In the genomic region with DNA sequence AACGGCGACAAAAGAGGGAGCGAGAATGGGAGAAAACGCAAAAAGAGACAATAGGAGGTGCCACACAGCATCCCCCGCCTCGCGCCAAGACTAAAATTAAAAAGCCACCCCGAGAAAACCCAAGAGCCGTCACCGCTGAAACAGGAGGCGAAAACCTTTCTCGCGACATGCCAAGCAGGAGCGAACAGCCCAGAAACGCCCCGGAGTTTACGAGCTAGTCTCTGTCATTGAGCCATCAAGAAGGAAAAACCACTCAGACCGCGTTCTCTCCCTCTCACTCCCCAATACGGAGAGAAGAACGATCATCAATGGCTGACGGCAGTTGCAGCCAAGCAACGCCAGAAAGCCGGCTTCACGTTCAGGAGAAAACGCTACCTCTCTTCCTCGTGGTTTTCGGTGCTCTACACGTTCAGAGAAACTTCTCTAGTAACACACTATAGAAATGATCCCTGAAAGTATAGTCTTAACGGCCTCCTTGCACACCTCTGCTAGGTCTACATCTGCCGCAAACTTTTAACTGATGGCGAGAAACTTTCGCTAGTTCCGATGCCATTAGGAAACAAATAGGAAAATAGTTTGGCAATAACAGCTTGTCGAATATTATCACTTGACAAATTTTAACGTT, we compare ENCODE assay signal across 9 cellular contexts. TPM values are rescaled to one million over a fixed set of nuclear protein-coding genes. Genes with fewer than 3 reads are reported as not detected.
A peak's percentile ranks its signal among the peaks of the same experiment; 100 is the strongest.
DNase-seq lines count a peak whose midpoint lies in the region; ATAC-seq, FAIRE-seq and TF ChIP-seq lines count a peak whose summit lies in the region.
"Not testable (repeated sequence)": the region's sequence is repeated elsewhere in the genome, so short reads cannot be mapped to it uniquely, and the experiment has no call there.
"Had no signal": no experiment of that assay in that cellular context is flagged by ENCODE, and none has a peak within 500 bp of the region (broad histone marks: within the 10 kb centered on the region; RNA-seq: fewer than 3 reads in every experiment).

No MANE protein-coding gene starts in this region.

- H3K4me1 Mint-ChIP-seq in activated T-helper 17 cell treated with anti-CD3 and anti-CD28 coated beads, Interleukin-2, amount 50 U/mL, for 72 hours; central memory CD8-positive, alpha-beta T cell; naive thymus-derived CD4-positive, alpha-beta T cell: not testable (repeated sequence)

- H3K4me3 Mint-ChIP-seq in activated T-helper 17 cell treated with anti-CD3 and anti-CD28 coated beads, Interleukin-2, amount 50 U/mL, for 72 hours; central memory CD8-positive, alpha-beta T cell; naive thymus-derived CD4-positive, alpha-beta T cell: not testable (repeated sequence)

- TF ChIP-seq POLR2A in A549 (IDR thresholded peaks at IDR 0.05; ENCODE audit: low read length) = not testable (repeated sequence)

- H3K4me3 ChIP-seq in A549; lower lobe of right lung; naive thymus-derived CD4-positive, alpha-beta T cell (ENCODE audit: low read length): not testable (repeated sequence)

- not testable (repeated sequence) for H3K27me3 Mint-ChIP-seq in activated T-helper 17 cell treated with anti-CD3 and anti-CD28 coated beads, Interleukin-2, amount 50 U/mL, for 72 hours; central memory CD8-positive, alpha-beta T cell; naive thymus-derived CD4-positive, alpha-beta T cell

- not testable (repeated sequence) for H3K4me1 ChIP-seq in A549; lower lobe of right lung; naive thymus-derived CD4-positive, alpha-beta T cell (ENCODE audit: control insufficient read depth in 2 of 2, insufficient read depth in 2 of 2, low read length in 2 of 2)

- not testable (repeated sequence) for H3K27me3 ChIP-seq in lower lobe of right lung (ENCODE audit: low read depth); naive thymus-derived CD4-positive, alpha-beta T cell (ENCODE audit: control insufficient read depth in 2 of 2, insufficient read depth in 2 of 2, low read length in 2 of 2)

- H3K27ac Mint-ChIP-seq in activated T-helper 17 cell treated with anti-CD3 and anti-CD28 coated beads, Interleukin-2, amount 50 U/mL, for 72 hours; central memory CD8-positive, alpha-beta T cell (ENCODE audit: low read depth); naive thymus-derived CD4-positive, alpha-beta T cell: not testable (repeated sequence)

- CTCF ChIA-PET in A549 (lab: Yijun Ruan, JAX); naive thymus-derived CD4-positive, alpha-beta T cell (lab: Charles Lee): not testable (repeated sequence)

- not testable (repeated sequence) for TF ChIP-seq CTCF in A549 (IDR thresholded peaks at IDR 0.05); lower lobe of right lung (IDR thresholded peaks at IDR 0.05)

- not testable (repeated sequence) for TF ChIP-seq EP300 in A549 (IDR thresholded peaks at IDR 0.05)

- not testable (repeated sequence) for H3K4me2 ChIP-seq in A549

- not testable (repeated sequence) for FAIRE-seq in A549 (lab: Jason Lieb, UNC)

- WGBS in A549 (ENCODE audit: missing lambda C conversion rate) = no CpG with 5 or more reads among the region's 36 CpGs

- not testable (repeated sequence) for H3K36me3 ChIP-seq in lower lobe of right lung; naive thymus-derived CD4-positive, alpha-beta T cell (ENCODE audit: control insufficient read depth in 2 of 3, insufficient read depth in 3 of 3, low read length in 3 of 3)

- not testable (repeated sequence) for H3K9me3 Mint-ChIP-seq in activated T-helper 17 cell treated with anti-CD3 and anti-CD28 coated beads, Interleukin-2, amount 50 U/mL, for 72 hours; central memory CD8-positive, alpha-beta T cell; naive thymus-derived CD4-positive, alpha-beta T cell

- intact Hi-C loops in Right ventricle myocardium superior (cut with DNase I); lower lobe of right lung (cut with DNase I); naive thymus-derived CD4-positive, alpha-beta T cell (cut with micrococcal nuclease); sciatic nerve (cut with DNase I): not testable (repeated sequence)

- not testable (repeated sequence) for DNase-seq in A549 (ENCODE audit: low read depth in 1 of 2, low spot score in 1 of 2); central memory CD8-positive, alpha-beta T cell (ENCODE audit: low spot score in 2 of 2); Right ventricle myocardium superior; lower lobe of right lung; naive thymus-derived CD4-positive, alpha-beta T cell; sciatic nerve (ENCODE audit: low spot score)

- POLR2A ChIA-PET in A549 (lab: Yijun Ruan, JAX); naive thymus-derived CD4-positive, alpha-beta T cell (lab: Charles Lee): not testable (repeated sequence)

- TF ChIP-seq RAD21 in A549 (conservative IDR thresholded peaks at IDR 0.05 in 1 of 2, IDR thresholded peaks at IDR 0.05 in 1 of 2) = not testable (repeated sequence)

- ATAC-seq in A549 = peak; percentile 46 to 82
- peak; percentile 20 for ATAC-seq in SK-N-SH treated with all-trans-retinoic acid at 6 μM for 48 hours
- peak; percentile 7 for ATAC-seq in activated T-helper 17 cell treated with anti-CD3 and anti-CD28 coated beads, Interleukin-2, amount 50 U/mL, for 72 hours (replicated peaks)
- ATAC-seq in central memory CD8-positive, alpha-beta T cell (replicated peaks; ENCODE audit: extremely low read depth, poor library complexity, severe bottlenecking) = peak; percentile 16
- ATAC-seq in Right ventricle myocardium superior (ENCODE audit: poor library complexity) = peak; percentile 34
- peak; percentile 28 to 43 for ATAC-seq in lower lobe of right lung
- ATAC-seq in naive thymus-derived CD4-positive, alpha-beta T cell = peak; percentile 10
- ATAC-seq in sciatic nerve = peak; percentile 28

- H3K36me3 Mint-ChIP-seq in activated T-helper 17 cell treated with anti-CD3 and anti-CD28 coated beads, Interleukin-2, amount 50 U/mL, for 72 hours (ENCODE audit: low read depth); central memory CD8-positive, alpha-beta T cell (ENCODE audit: insufficient read depth); naive thymus-derived CD4-positive, alpha-beta T cell: not testable (repeated sequence)

- H3K27ac ChIP-seq in A549; lower lobe of right lung; naive thymus-derived CD4-positive, alpha-beta T cell (ENCODE audit: low read depth, low read length): not testable (repeated sequence)

- not testable (repeated sequence) for H3K9me3 ChIP-seq in A549; lower lobe of right lung; naive thymus-derived CD4-positive, alpha-beta T cell (ENCODE audit: control insufficient read depth in 2 of 3, low read length in 3 of 3)

RNA-seq across cellular contexts. Expression of a gene that starts 47.3 kb away (rescaled TPM):
- polyA plus RNA-seq in A549 (2011; rRNA removed) = 32.7 and 33.8 TPM in 2 replicates
- 35.3 and 39.9 TPM in 2 replicates for polyA plus RNA-seq in A549 (2012; cell fraction: cytosol; rRNA removed)
- 77.1 and 85.8 TPM in 2 replicates for polyA plus RNA-seq in A549 (2012; cell fraction: nucleus; rRNA removed)
- polyA plus RNA-seq in A549 (2017; fragmentation: RNase III; extraction: RNeasy Plus Mini Kit Qiagen cat#74134 plus additional on column Dnase treatment) = 30.5 to 33.0 TPM (median 32.1 TPM) in 3 replicates
- polyA minus RNA-seq in A549 (2011; rRNA and poly(A)+ RNA removed) = 49.3 and 49.5 TPM in 2 replicates
- 10 to 100 TPM in 1 of 2 donors, 1 to 10 TPM in 1; 8.4 to 13.4 TPM for total RNA-seq in activated T-helper 17 cell treated with anti-CD3 and anti-CD28 coated beads, Interleukin-2, amount 50 U/mL, for 72 hours
- total RNA-seq in Right ventricle myocardium superior = 91.0 TPM
- total RNA-seq in lower lobe of right lung = 66.2 TPM
- total RNA-seq in naive thymus-derived CD4-positive, alpha-beta T cell = 1 to 10 TPM; 5.3 to 7.2 (median 6.4) TPM
- polyA plus RNA-seq in naive thymus-derived CD4-positive, alpha-beta T cell = 10 to 100 TPM in 1 of 2 donors, 1 to 10 TPM in 1; 3.9 to 11.5 TPM
- total RNA-seq in sciatic nerve = 76.6 TPM
- polyA plus RNA-seq: CD14-positive monocyte had no signal

Comparison
In these comparisons a context has a peak if more than half of its experiments do, and no peak if none do; other contexts are left out.
1. ATAC-seq: peak in every context shown above with its lines; median percentile 64 in A549; 36 in lower lobe of right lung; 34 in Right ventricle myocardium superior; 28 in sciatic nerve; 20 in SK-N-SH treated with all-trans-retinoic acid at 6 μM for 48 hours; 16 in central memory CD8-positive, alpha-beta T cell; 10 in naive thymus-derived CD4-positive, alpha-beta T cell; 7 in activated T-helper 17 cell treated with anti-CD3 and anti-CD28 coated beads, Interleukin-2, amount 50 U/mL, for 72 hours.